In genomic region chr3:185931777-185932176, GRCh38 we compare ENCODE assay signal across 1 cellular context.
TF ChIP-seq lines count a peak whose summit lies in the region.

No MANE protein-coding gene starts in this region.

TF ChIP-seq in A549, 52 proteins besides CTCF, POLR2A, EP300 and RAD21 (continued from another document):
- TF ChIP-seq REST (IDR thresholded peaks at IDR 0.05) (no peak), FOSB (CRISPR knock-in tag; IDR thresholded peaks at IDR 0.05) (no peak), HOXB13 (CRISPR knock-in tag; IDR thresholded peaks at IDR 0.05; ENCODE audit: low read depth) (no peak), CBX2 (IDR thresholded peaks at IDR 0.05; ENCODE audit: borderline replicate concordance, low read depth) (no peak), NR3C1 (IDR thresholded peaks at IDR 0.05) (no peak)
